Comparison of ENCODE assay signal across 8 cellular contexts in genomic region chr19:3324405-3324856, GRCh38. TPM values are rescaled to one million over a fixed set of nuclear protein-coding genes. Genes with fewer than 3 reads are reported as not detected.
A peak's percentile ranks its signal among the peaks of the same experiment; 100 is the strongest.
DNase-seq lines count a peak whose midpoint lies in the region; ATAC-seq, FAIRE-seq and TF ChIP-seq lines count a peak whose summit lies in the region.

No MANE protein-coding gene starts in this region.

- H3K27ac ChIP-seq in endodermal cell (ENCODE audit: low read depth, low read length): no peak overlapping the region

- no peaks in the 10 kb centered on the region for H3K4me1 Mint-ChIP-seq in activated CD8-positive, alpha-beta T cell treated with anti-CD3 and anti-CD28 coated beads for 36 hours (ENCODE audit: low read depth)
- H3K4me1 Mint-ChIP-seq in endodermal cell (no peaks in the 10 kb centered on the region), osteocyte (ENCODE audit: unreplicated experiment) (peaks cover 1% of the 10 kb centered on the region)

- H3K36me3 ChIP-seq in endodermal cell (ENCODE audit: control insufficient read depth, insufficient read depth, low read length): no peaks in the 10 kb centered on the region

- H3K4me3 ChIP-seq in endodermal cell (ENCODE audit: low read length): no peak overlapping the region

- H3K27me3 ChIP-seq in endodermal cell (ENCODE audit: control insufficient read depth, insufficient read depth, low read length, poor library complexity, severe bottlenecking): peaks cover 14% of the 10 kb centered on the region

- peaks cover 10% of the 10 kb centered on the region for H3K27me3 Mint-ChIP-seq in activated CD8-positive, alpha-beta T cell treated with anti-CD3 and anti-CD28 coated beads for 36 hours
- H3K27me3 Mint-ChIP-seq in endodermal cell (ENCODE audit: insufficient read depth): peaks cover 23% of the 10 kb centered on the region
- peaks cover 15% of the 10 kb centered on the region for H3K27me3 Mint-ChIP-seq in osteocyte (ENCODE audit: unreplicated experiment)

- whole genome bisulfite sequencing in endodermal cell (ENCODE audit: insufficient coverage in 1 of 2, insufficient read length in 1 of 2), 2 experiments: 14 to 48% methylated on average over 1 to 5 of the region's 5 CpGs

- no peaks in the 10 kb centered on the region for H3K9me3 ChIP-seq in endodermal cell (ENCODE audit: control insufficient read depth, low read length)

- DNase-seq in CMK (ENCODE audit: low read depth) (peak; percentile 40), LoVo (ENCODE audit: low spot score) (peak; percentile 28), endodermal cell (peak; percentile 89), osteocyte (ENCODE audit: extremely low spot score, unreplicated experiment) (no peak), urothelium cell line (ENCODE audit: low spot score) (peak; percentile 63), kidney glomerular epithelial cell (lab: John Stamatoyannopoulos, UW) (no peak)
- peak; percentile 88 for DNase-seq in activated CD8-positive, alpha-beta T cell treated with anti-CD3 and anti-CD28 coated beads for 36 hours

- TF ChIP-seq CTCF in activated CD8-positive, alpha-beta T cell treated with anti-CD3 and anti-CD28 coated beads for 36 hours (IDR thresholded peaks at IDR 0.05): peak; percentile 86
- TF ChIP-seq CTCF in endodermal cell (conservative IDR thresholded peaks at IDR 0.05) (peak; percentile 80), osteocyte (IDR thresholded peaks at IDR 0.05) (peak; percentile 65)

- no peak overlapping the region for H3K4me3 Mint-ChIP-seq in activated CD8-positive, alpha-beta T cell treated with anti-CD3 and anti-CD28 coated beads for 36 hours
- no peak overlapping the region for H3K4me3 Mint-ChIP-seq in endodermal cell
- H3K4me3 Mint-ChIP-seq in osteocyte (ENCODE audit: unreplicated experiment): no peak overlapping the region

- intact Hi-C loops in activated CD8-positive, alpha-beta T cell treated with anti-CD3 and anti-CD28 coated beads for 36 hours (cut with micrococcal nuclease): loop anchor here (5.0 kb wide), 1 partner anchor 148 kb away; no protein-coding TSS in a partner anchor

- no peaks in the 10 kb centered on the region for H3K36me3 Mint-ChIP-seq in activated CD8-positive, alpha-beta T cell treated with anti-CD3 and anti-CD28 coated beads for 36 hours (ENCODE audit: low read depth)
- H3K36me3 Mint-ChIP-seq in endodermal cell (ENCODE audit: low read depth): no peaks in the 10 kb centered on the region
- no peaks in the 10 kb centered on the region for H3K36me3 Mint-ChIP-seq in osteocyte (ENCODE audit: unreplicated experiment)

- peak; percentile 79 for ATAC-seq in activated CD8-positive, alpha-beta T cell treated with anti-CD3 and anti-CD28 coated beads for 36 hours
- ATAC-seq in HG03354 (IDR thresholded peaks at IDR 0.05; ENCODE audit: poor library complexity, severe bottlenecking, unreplicated experiment): no peak

- H3K27ac Mint-ChIP-seq in activated CD8-positive, alpha-beta T cell treated with anti-CD3 and anti-CD28 coated beads for 36 hours: no peak overlapping the region
- H3K27ac Mint-ChIP-seq in endodermal cell (no peak overlapping the region), osteocyte (ENCODE audit: unreplicated experiment) (no peak overlapping the region)

- no peaks in the 10 kb centered on the region for H3K9me3 Mint-ChIP-seq in activated CD8-positive, alpha-beta T cell treated with anti-CD3 and anti-CD28 coated beads for 36 hours
- H3K9me3 Mint-ChIP-seq in endodermal cell (no peaks in the 10 kb centered on the region), osteocyte (ENCODE audit: unreplicated experiment) (no peaks in the 10 kb centered on the region)

- POLR2A ChIA-PET in activated CD8-positive, alpha-beta T cell treated with anti-CD3 and anti-CD28 coated beads for 36 hours (lab: Charles Lee): no interaction called here

- CTCF ChIA-PET in activated CD8-positive, alpha-beta T cell treated with anti-CD3 and anti-CD28 coated beads for 36 hours (lab: Charles Lee): interaction anchor here (1.2 to 2.9 kb wide), 6 partner anchors 20 to 162 kb away, joined by 3 to 12 read pairs (median 10); no protein-coding TSS in a partner anchor

- H3K4me1 ChIP-seq in endodermal cell (ENCODE audit: control insufficient read depth, insufficient read depth, low read length): no peaks in the 10 kb centered on the region

- no peak overlapping the region for H3K9ac ChIP-seq in endodermal cell (ENCODE audit: extremely low read depth, low read length, poor library complexity, severe bottlenecking)

- no peak for FAIRE-seq in urothelium cell line (lab: Jason Lieb, UNC)

RNA-seq across cellular contexts. Expression of gene NFIC, which starts 42.0 kb away (rescaled TPM):
- total RNA-seq in activated CD8-positive, alpha-beta T cell treated with anti-CD3 and anti-CD28 coated beads for 36 hours: 10 to 100 TPM; 19.0 to 20.8 TPM
- total RNA-seq in endodermal cell (1 to 10 TPM; 5.2 to 6.6 TPM), osteocyte (61.4 and 63.8 TPM in 2 replicates)
- 4.0 TPM for polyA plus RNA-seq in endodermal cell (2013, experiment 1 of 2)
- 3.7 TPM for polyA plus RNA-seq in endodermal cell (2013, experiment 2 of 2)

Comparison
In these comparisons a context has a peak if more than half of its experiments do, and no peak if none do; other contexts are left out.
1. DNase-seq: peak in CMK (single experiment), LoVo (single experiment), activated CD8-positive, alpha-beta T cell treated with anti-CD3 and anti-CD28 coated beads for 36 hours (single experiment), endodermal cell (single experiment) and urothelium cell line (single experiment); none in osteocyte (single experiment) and kidney glomerular epithelial cell (single experiment).
2. Peak in every context shown above with its lines, with median percentiles within 50 percentile points of each other: CTCF ChIP-seq.